Comparison of ENCODE assay signal across 16 cellular contexts in the genomic region with DNA sequence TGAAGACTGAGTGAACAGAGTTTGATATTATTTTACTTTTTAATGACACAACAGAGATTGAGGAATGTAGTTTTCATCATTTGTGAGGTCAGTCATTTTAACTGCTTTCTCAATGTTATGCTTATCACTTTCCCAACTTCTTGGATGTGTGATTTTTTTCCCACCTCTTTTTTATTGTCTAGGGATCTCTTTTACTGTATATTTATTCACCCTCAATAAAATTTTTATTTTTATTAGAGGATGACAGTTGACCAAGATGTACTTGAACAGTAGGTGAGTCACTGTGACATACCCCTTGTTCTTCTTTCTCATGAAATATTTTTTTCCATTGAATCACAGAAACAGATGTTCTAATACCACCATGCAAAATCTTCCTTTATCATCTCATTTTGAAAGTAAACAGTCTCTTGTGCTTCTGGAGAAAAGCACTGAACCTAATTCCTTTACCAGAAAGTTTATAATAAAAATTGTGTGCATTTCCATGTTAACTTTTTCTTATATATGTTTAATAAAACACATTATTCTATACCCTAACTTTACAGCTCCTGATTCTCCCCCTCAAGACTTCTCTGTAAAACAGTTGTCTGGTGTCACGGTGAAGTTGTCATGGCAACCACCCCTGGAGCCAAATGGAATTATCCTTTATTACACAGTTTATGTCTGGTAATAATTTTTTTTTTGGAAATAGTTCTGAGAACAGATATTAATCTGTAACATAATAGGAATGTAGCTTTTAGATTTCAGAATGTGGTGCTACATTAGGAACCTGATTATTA.
A peak's percentile ranks its signal among the peaks of the same experiment; 100 is the strongest.
DNase-seq lines count a peak whose midpoint lies in the region; ATAC-seq, FAIRE-seq and TF ChIP-seq lines count a peak whose summit lies in the region.
"Had no signal": no experiment of that assay in that cellular context is flagged by ENCODE, and none has a peak within 500 bp of the region (broad histone marks: within the 10 kb centered on the region; RNA-seq: fewer than 3 reads in every experiment).

No MANE protein-coding gene starts in this region.

- TF ChIP-seq CTCF in RWPE2 (IDR thresholded peaks at IDR 0.05; ENCODE audit: poor library complexity, severe bottlenecking): no peak
- TF ChIP-seq CTCF in fibroblast of mammary gland (conservative IDR thresholded peaks at IDR 0.05; ENCODE audit: control insufficient read depth, insufficient read depth, low read depth, low read length): no peak
- no peak for TF ChIP-seq CTCF in HepG2 (CRISPR knock-in tag; IDR thresholded peaks at IDR 0.05)

- POLR2A ChIA-PET in HepG2 (lab: Yijun Ruan, JAX): no interaction called here

- peaks cover 14% of the 10 kb centered on the region for H3K4me1 ChIP-seq in RWPE2 (ENCODE audit: insufficient read depth, poor library complexity, severe bottlenecking)
- H3K4me1 ChIP-seq in HepG2 (ENCODE audit: insufficient read depth, low read length): no peaks in the 10 kb centered on the region
- H3K4me1 ChIP-seq: prostate gland had no signal

- ATAC-seq in RWPE2 (ENCODE audit: low read depth) (peak; percentile 86), HepG2 (no peak)
- ATAC-seq: stimulated activated effector memory CD8-positive, alpha-beta T cell treated with anti-CD3 and anti-CD28 coated beads, Interleukin-12 subunit alpha, Interleukin-12 subunit beta, amount 100 ng/mL, for 72 hours had no signal

- H3K27me3 ChIP-seq in RWPE2 (ENCODE audit: insufficient read depth, poor library complexity, severe bottlenecking) (no peaks in the 10 kb centered on the region), HepG2 (ENCODE audit: control insufficient read depth in 1 of 2, insufficient read depth in 2 of 2, low read length in 2 of 2) (no peaks in the 10 kb centered on the region)

- H3K36me3 ChIP-seq in RWPE2 (ENCODE audit: low read depth) (no peaks in the 10 kb centered on the region), HepG2 (replicated peaks in 1 of 2; ENCODE audit: control insufficient read depth in 1 of 2, insufficient read depth in 2 of 2, low read length in 2 of 2) (no peaks in the 10 kb centered on the region)
- H3K36me3 ChIP-seq: prostate gland had no signal

- no peaks in the 10 kb centered on the region for H3K79me2 ChIP-seq in HepG2 (ENCODE audit: insufficient read depth, low read length)

- DNase-seq in NCI-H2227 (lab: John Stamatoyannopoulos, UW; ENCODE audit: unreplicated experiment): peak; percentile 13
- no peak for DNase-seq in NCI-H2227 treated with DMSO at 0.1 percent for 48 hours (lab: John Stamatoyannopoulos, UW)
- no peak for DNase-seq in RWPE2 (ENCODE audit: low spot score)
- DNase-seq in fibroblast of mammary gland (ENCODE audit: low read depth): peak; percentile 96
- DNase-seq in smooth muscle cell of the brain vasculature (ENCODE audit: low read depth, low spot score): peak; percentile 15
- DNase-seq in activated T-cell treated with anti-CD3 and anti-CD28 coated beads for 4 hours: no peak
- no peak for DNase-seq in HepG2 (ENCODE audit: low spot score)
- no peak for DNase-seq in UCSD-AML1 (lab: John Stamatoyannopoulos, UW; ENCODE audit: unreplicated experiment)
- DNase-seq: activated CD4-positive, alpha-beta T cell treated with anti-CD3 and anti-CD28 coated beads, Interleukin-2, amount 50 U/mL, for 4 hours; activated effector memory CD4-positive, alpha-beta T cell treated with anti-CD3 and anti-CD28 coated beads, Interleukin-2, amount 50 U/mL, for 16 hours; midbrain; NCI-H187; stimulated activated CD4-positive, alpha-beta T cell treated with anti-CD3 and anti-CD28 coated beads, Interleukin-2, amount 100 ng/mL, for 48 hours had no signal

- H3K9me3 ChIP-seq in RWPE2 (ENCODE audit: severe bottlenecking) (no peaks in the 10 kb centered on the region), HepG2 (ENCODE audit: low read length) (no peaks in the 10 kb centered on the region)
- H3K9me3 ChIP-seq: prostate gland had no signal

- CTCF ChIA-PET in HepG2 (lab: Yijun Ruan, JAX; ENCODE audit: low intra/inter-chr PET ratio, low total read pairs): no interaction called here

- no peak overlapping the region for H3K4me2 ChIP-seq in HepG2 (ENCODE audit: low read depth, low read length)

- intact Hi-C loops in HepG2 (cut with micrococcal nuclease; ENCODE audit: unreplicated experiment): no loop called here

- no peak for TF ChIP-seq POLR2A in HepG2 (IDR thresholded peaks at IDR 0.05; ENCODE audit: insufficient read depth in 1 of 2, low read depth in 2 of 2, low read length in 2 of 2)

- H3K27ac ChIP-seq in RWPE2 (ENCODE audit: poor library complexity, severe bottlenecking) (peak overlapping the region; percentile 69), HepG2 (ENCODE audit: extremely low read length, insufficient read depth, low read length) (no peak overlapping the region)
- H3K27ac ChIP-seq: epithelial cell of prostate, prostate gland had no signal

- in situ Hi-C loops in HepG2 (cut with HindIII; ENCODE audit: extremely low pct_ligation_motif_present, low pct_unique_long_range_greater_than_20kb): no loop called here

- H4K20me1 ChIP-seq in HepG2 (ENCODE audit: insufficient read depth, low read length): no peaks in the 10 kb centered on the region

- no peak for TF ChIP-seq RAD21 in HepG2 (CRISPR knock-in tag; IDR thresholded peaks at IDR 0.05)

- H3K9ac ChIP-seq in HepG2 (ENCODE audit: insufficient read depth, low read depth, low read length): no peak overlapping the region

- no peak overlapping the region for H2AFZ ChIP-seq in HepG2 (ENCODE audit: low read length)

- no TSS peak for BruUV-seq in HepG2 (replicated peaks; lab: Mats Ljungman, UMichigan)

- 18% methylated on average over 1 of the region's 1 CpG for WGBS in HepG2 (ENCODE audit: low lambda C conversion rate)

- no peak for TF ChIP-seq EP300 in HepG2 (IDR thresholded peaks at IDR 0.05; ENCODE audit: low read depth in 2 of 2, low read length in 2 of 2)
- no peak for TF ChIP-seq EP300 in HepG2 (CRISPR knock-in tag; IDR thresholded peaks at IDR 0.05; ENCODE audit: borderline replicate concordance)

- H3K4me3 ChIP-seq in RWPE2 (ENCODE audit: severe bottlenecking): no peak overlapping the region
- no peak overlapping the region for H3K4me3 ChIP-seq in fibroblast of mammary gland (ENCODE audit: control insufficient read depth, low read depth, low read length)
- H3K4me3 ChIP-seq in HepG2 (replicated peaks in 1 of 3; ENCODE audit: insufficient read depth in 1 of 3, low read depth in 2 of 3, low read length in 3 of 3): no peak overlapping the region
- H3K4me3 ChIP-seq: prostate gland had no signal

- no peak for FAIRE-seq in HepG2 (lab: Jason Lieb, UNC)

TF ChIP-seq in HepG2, 621 proteins besides CTCF, POLR2A, EP300 and RAD21 (continues in another document):
- TF ChIP-seq TBX3 (IDR thresholded peaks at IDR 0.05; ENCODE audit: borderline replicate concordance): no peak
- no peak for TF ChIP-seq ZFY (CRISPR knock-in tag; IDR thresholded peaks at IDR 0.05)
- no peak for TF ChIP-seq ZBTB42 (CRISPR knock-in tag; IDR thresholded peaks at IDR 0.05)
- TF ChIP-seq SMARCC2 (IDR thresholded peaks at IDR 0.05): no peak
- TF ChIP-seq, protein P1, sequence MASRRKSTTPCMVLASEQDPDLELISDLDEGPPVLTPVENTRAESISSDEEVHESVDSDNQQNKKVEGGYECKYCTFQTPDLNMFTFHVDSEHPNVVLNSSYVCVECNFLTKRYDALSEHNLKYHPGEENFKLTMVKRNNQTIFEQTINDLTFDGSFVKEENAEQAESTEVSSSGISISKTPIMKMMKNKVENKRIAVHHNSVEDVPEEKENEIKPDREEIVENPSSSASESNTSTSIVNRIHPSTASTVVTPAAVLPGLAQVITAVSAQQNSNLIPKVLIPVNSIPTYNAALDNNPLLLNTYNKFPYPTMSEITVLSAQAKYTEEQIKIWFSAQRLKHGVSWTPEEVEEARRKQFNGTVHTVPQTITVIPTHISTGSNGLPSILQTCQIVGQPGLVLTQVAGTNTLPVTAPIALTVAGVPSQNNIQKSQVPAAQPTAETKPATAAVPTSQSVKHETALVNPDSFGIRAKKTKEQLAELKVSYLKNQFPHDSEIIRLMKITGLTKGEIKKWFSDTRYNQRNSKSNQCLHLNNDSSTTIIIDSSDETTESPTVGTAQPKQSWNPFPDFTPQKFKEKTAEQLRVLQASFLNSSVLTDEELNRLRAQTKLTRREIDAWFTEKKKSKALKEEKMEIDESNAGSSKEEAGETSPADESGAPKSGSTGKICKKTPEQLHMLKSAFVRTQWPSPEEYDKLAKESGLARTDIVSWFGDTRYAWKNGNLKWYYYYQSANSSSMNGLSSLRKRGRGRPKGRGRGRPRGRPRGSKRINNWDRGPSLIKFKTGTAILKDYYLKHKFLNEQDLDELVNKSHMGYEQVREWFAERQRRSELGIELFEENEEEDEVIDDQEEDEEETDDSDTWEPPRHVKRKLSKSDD (CRISPR knock-in tag; IDR thresholded peaks at IDR 0.05; ENCODE audit: low read depth): no peak
- no peak for TF ChIP-seq MTA3 (CRISPR knock-in tag; IDR thresholded peaks at IDR 0.05)
- TF ChIP-seq, protein P2, sequence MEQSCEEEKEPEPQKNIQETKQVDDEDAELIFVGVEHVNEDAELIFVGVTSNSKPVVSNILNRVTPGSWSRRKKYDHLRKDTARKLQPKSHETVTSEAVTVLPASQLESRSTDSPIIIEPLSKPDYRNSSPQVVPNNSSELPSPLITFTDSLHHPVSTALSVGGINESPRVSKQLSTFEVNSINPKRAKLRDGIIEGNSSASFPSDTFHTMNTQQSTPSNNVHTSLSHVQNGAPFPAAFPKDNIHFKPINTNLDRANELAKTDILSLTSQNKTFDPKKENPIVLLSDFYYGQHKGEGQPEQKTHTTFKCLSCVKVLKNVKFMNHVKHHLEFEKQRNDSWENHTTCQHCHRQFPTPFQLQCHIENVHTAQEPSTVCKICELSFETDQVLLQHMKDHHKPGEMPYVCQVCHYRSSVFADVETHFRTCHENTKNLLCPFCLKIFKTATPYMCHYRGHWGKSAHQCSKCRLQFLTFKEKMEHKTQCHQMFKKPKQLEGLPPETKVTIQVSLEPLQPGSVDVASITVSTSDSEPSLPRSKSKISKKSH (CRISPR knock-in tag; IDR thresholded peaks at IDR 0.05; ENCODE audit: borderline replicate concordance): no peak
- TF ChIP-seq ZBTB7B (CRISPR knock-in tag; IDR thresholded peaks at IDR 0.05): no peak
- no peak for TF ChIP-seq ZNF530 (CRISPR knock-in tag; IDR thresholded peaks at IDR 0.05; ENCODE audit: low read depth)

Comparison
In these comparisons a context has a peak if more than half of its experiments do, and no peak if none do; other contexts are left out.
1. DNase-seq: peak in NCI-H2227 (single experiment), fibroblast of mammary gland (single experiment) and smooth muscle cell of the brain vasculature (single experiment); none in NCI-H2227 treated with DMSO at 0.1 percent for 48 hours (single experiment), RWPE2 (single experiment), activated T-cell treated with anti-CD3 and anti-CD28 coated beads for 4 hours (single experiment), HepG2 (single experiment) and UCSD-AML1 (single experiment).